ENCODE assay signal across 36 cellular contexts in the genomic region with DNA sequence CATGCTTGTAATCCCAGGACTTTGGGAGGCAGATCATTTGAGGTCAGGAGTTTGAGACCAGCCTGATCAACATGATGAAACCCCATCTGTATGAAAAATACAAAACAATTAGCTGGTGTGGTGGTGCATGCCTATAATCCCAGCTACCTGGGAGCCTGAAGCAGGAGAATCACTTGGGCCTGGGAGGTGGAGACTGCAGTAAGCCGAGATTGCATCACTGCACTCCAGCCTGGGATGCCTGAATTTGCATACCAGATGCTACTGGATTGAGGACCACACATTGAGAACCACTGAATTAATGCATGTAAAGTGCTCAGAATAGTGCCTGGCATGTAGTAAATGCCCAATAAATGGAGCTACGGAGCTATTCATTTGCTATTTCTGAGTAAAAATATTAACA. TPM values are rescaled to one million over a fixed set of nuclear protein-coding genes. Genes with fewer than 3 reads are reported as not detected.
"Had no signal": no experiment of that assay in that cellular context is flagged by ENCODE, and none has a peak within 500 bp of the region (broad histone marks: within the 10 kb centered on the region; RNA-seq: fewer than 3 reads in every experiment).

No MANE protein-coding gene starts in this region.

- H3K36me3 Mint-ChIP-seq: memory B cell; mesothelial cell of epicardium; naive B cell; natural killer cell treated with Interleukin-12 subunit alpha and Interleukin-12 subunit beta and Interleukin-15 and Interleukin-18, amount 100 ng/mL, for 72 hours had no signal

- H3K4me2 ChIP-seq: smooth muscle cell had no signal

- H3K4me3 Mint-ChIP-seq: dendritic cell treated with granulocyte-macrophage colony-stimulating factor and Interleukin-4, amounts not matched to agents 40 ng/mL and 50 ng/mL, for 4 days; endodermal cell; memory B cell; mesothelial cell of epicardium; naive B cell; natural killer cell treated with Interleukin-12 subunit alpha and Interleukin-12 subunit beta and Interleukin-15 and Interleukin-18, amount 100 ng/mL, for 72 hours; neural crest cell; stimulated activated naive CD8-positive, alpha-beta T cell treated with anti-CD3 and anti-CD28 coated beads, Interleukin-15, amount 100 ng/mL, for 72 hours had no signal

- ATAC-seq: esophagus mucosa; gastrocnemius medialis; left lobe of liver; mucosa of descending colon; natural killer cell treated with Interleukin-12 subunit alpha and Interleukin-12 subunit beta and Interleukin-15 and Interleukin-18, amount 100 ng/mL, for 72 hours; pancreas; sciatic nerve; stimulated activated naive CD8-positive, alpha-beta T cell treated with anti-CD3 and anti-CD28 coated beads, Interleukin-15, amount 100 ng/mL, for 72 hours had no signal

- H3K27me3 ChIP-seq: colonic mucosa, gastrocnemius medialis, pancreas, suprapubic skin had no signal

- H3K4me1 Mint-ChIP-seq: memory B cell had no signal

- FAIRE-seq: kidney, pancreas had no signal

- H3K4me3 ChIP-seq: colonic mucosa, gastrocnemius medialis, lung, mucosa of descending colon, pancreas, smooth muscle cell, suprapubic skin had no signal

- DNase-seq: colonic mucosa; effector CD8-positive, alpha-beta T cell; endodermal cell; foreskin fibroblast; gastrocnemius medialis; head of caudate nucleus; kidney; mucosa of descending colon; naive B cell; retina; stimulated activated CD4-positive, alpha-beta T cell treated with anti-CD3 and anti-CD28 coated beads, Interleukin-12 subunit alpha, Interleukin-12 subunit beta, amount 100 ng/mL, for 4 hours; stimulated activated CD4-positive, alpha-beta T cell treated with anti-CD3 and anti-CD28 coated beads, Interleukin-1b, Interleukin-23, amount 100 ng/mL, for 48 hours; stimulated activated CD4-positive, alpha-beta T cell treated with anti-CD3 and anti-CD28 coated beads, Interleukin-4, amount 100 ng/mL, for 1 hour; stimulated activated CD8-positive, alpha-beta memory T cell treated with anti-CD3 and anti-CD28 coated beads, Interleukin-4, amount 100 ng/mL, for 48 hours; stimulated activated naive CD4-positive, alpha-beta T cell; stimulated activated naive CD8-positive, alpha-beta T cell treated with anti-CD3 and anti-CD28 coated beads, Interleukin-15, amount 100 ng/mL, for 72 hours; trophoblast cell had no signal

- H3K36me3 ChIP-seq: colonic mucosa, gastrocnemius medialis, neutrophil, pancreas, suprapubic skin had no signal

- H3K27ac ChIP-seq: colonic mucosa, epithelial cell of prostate, gastrocnemius medialis, neutrophil, pancreas, suprapubic skin had no signal

- H3K9me3 Mint-ChIP-seq: dendritic cell treated with granulocyte-macrophage colony-stimulating factor and Interleukin-4, amounts not matched to agents 40 ng/mL and 50 ng/mL, for 4 days; endodermal cell; mesothelial cell of epicardium; naive B cell; natural killer cell treated with Interleukin-12 subunit alpha and Interleukin-12 subunit beta and Interleukin-15 and Interleukin-18, amount 100 ng/mL, for 72 hours; neural crest cell; stimulated activated naive CD8-positive, alpha-beta T cell treated with anti-CD3 and anti-CD28 coated beads, Interleukin-15, amount 100 ng/mL, for 72 hours had no signal

- H3K27ac Mint-ChIP-seq: dendritic cell treated with granulocyte-macrophage colony-stimulating factor and Interleukin-4, amounts not matched to agents 40 ng/mL and 50 ng/mL, for 4 days; endodermal cell; memory B cell; mesothelial cell of epicardium; naive B cell; natural killer cell treated with Interleukin-12 subunit alpha and Interleukin-12 subunit beta and Interleukin-15 and Interleukin-18, amount 100 ng/mL, for 72 hours had no signal

- H3K4me1 ChIP-seq: colonic mucosa had no signal

- H3K9me3 ChIP-seq: colonic mucosa, gastrocnemius medialis, mucosa of descending colon, neutrophil, pancreas, suprapubic skin had no signal

RNA-seq across cellular contexts. Expression of a gene that starts 14.9 kb away (rescaled TPM):
- total RNA-seq: glomerular endothelial cell; left lobe of liver; mesothelial cell of epicardium; natural killer cell treated with Interleukin-12 subunit alpha and Interleukin-12 subunit beta and Interleukin-15 and Interleukin-18, amount 100 ng/mL, for 72 hours; omental fat pad; posterior vena cava; pulmonary artery endothelial cell; smooth muscle cell; suprapubic skin had no signal
- polyA plus RNA-seq: smooth muscle cell, urinary bladder had no signal

RNA-seq across cellular contexts. Expression of a gene that starts 42.3 kb away (rescaled TPM):
- total RNA-seq: endodermal cell, esophagus mucosa, glomerular endothelial cell, left lobe of liver, mesothelial cell of epicardium, neural crest cell, omental fat pad, pulmonary artery endothelial cell, sciatic nerve, smooth muscle cell, suprapubic skin had no signal
- polyA plus RNA-seq: urinary bladder had no signal
